22 cellular contexts compared by ENCODE assay signal in genomic region chr22:21635771-21636510, GRCh38.
"Had no signal": no experiment of that assay in that cellular context is flagged by ENCODE, and none has a peak within 500 bp of the region (broad histone marks: within the 10 kb centered on the region; RNA-seq: fewer than 3 reads in every experiment).

No MANE protein-coding gene starts in this region.

- H3K9me3 ChIP-seq: MG63, Peyer's patch, SJCRH30 had no signal

- H3K4me1 ChIP-seq: Peyer's patch had no signal

- H3K27me3 ChIP-seq: MG63, Peyer's patch, SJCRH30 had no signal

- H3K4me2 ChIP-seq: PC-9 had no signal

- H3K36me3 Mint-ChIP-seq: IgD-negative memory B cell had no signal

- ATAC-seq: Right ventricle myocardium inferior, SK-N-SH treated with all-trans-retinoic acid at 6 μM for 48 hours had no signal

- H3K27ac ChIP-seq: PC-9, Peyer's patch, SJCRH30 had no signal

- H3K36me3 ChIP-seq: MG63, Peyer's patch, SJCRH30 had no signal

- H3K4me3 ChIP-seq: MG63, PC-9, Peyer's patch, SJCRH30 had no signal

- DNase-seq: KBM-7, MG63, NCI-H1092 treated with DMSO at 0.1 percent for 48 hours, NCI-H1436, NCI-H187, NCI-H2029, NCI-H2081 treated with DMSO at 0.1 percent for 48 hours, NCI-H2171, NCI-H226, NCI-H446, NCI-H510A, NCI-H524 treated with DMSO at 0.1 percent for 48 hours, NCI-H69, NCI-H774, OCI-M1, PC-9, Peyer's patch, SHP77 treated with DMSO at 0.1 percent for 48 hours, SJCRH30 had no signal

- H2AFZ ChIP-seq: PC-9 had no signal
